ENCODE assay signal across 9 cellular contexts in genomic region chr2:72859831-72860262, GRCh38. TPM values are rescaled to one million over a fixed set of nuclear protein-coding genes. Genes with fewer than 3 reads are reported as not detected.
DNase-seq lines count a peak whose midpoint lies in the region; ATAC-seq and TF ChIP-seq lines count a peak whose summit lies in the region.
"Had no signal": no experiment of that assay in that cellular context is flagged by ENCODE, and none has a peak within 500 bp of the region (broad histone marks: within the 10 kb centered on the region; RNA-seq: fewer than 3 reads in every experiment).

No MANE protein-coding gene starts in this region.

- no peak overlapping the region for H3K4me2 ChIP-seq in hepatocyte

- no peaks in the 10 kb centered on the region for H3K36me3 Mint-ChIP-seq in T-cell

- no peaks in the 10 kb centered on the region for H3K36me3 ChIP-seq in hepatocyte (replicated peaks; ENCODE audit: insufficient read depth, low read depth)

- no peaks in the 10 kb centered on the region for H3K9me2 ChIP-seq in hepatocyte (replicated peaks; ENCODE audit: insufficient read depth)

- no peaks in the 10 kb centered on the region for H4K20me1 ChIP-seq in hepatocyte (ENCODE audit: insufficient read depth, poor library complexity, severe bottlenecking)

- H3K27ac ChIP-seq in hepatocyte: no peak overlapping the region

- H3K27me3 ChIP-seq in hepatocyte: peaks cover 12% of the 10 kb centered on the region

- H3K27ac Mint-ChIP-seq in T-cell: peak overlapping the region in 1 of 2 donors; percentile 36
- H3K27ac Mint-ChIP-seq: dendritic cell treated with granulocyte-macrophage colony-stimulating factor and Interleukin-4, amounts not matched to agents 40 ng/mL and 50 ng/mL, for 4 days had no signal

- POLR2A ChIA-PET in T-cell (lab: Charles Lee): interaction anchor here in 1 of 2 donors (0.6 kb wide), 1 partner anchor 350 kb away, joined by 9 read pairs; no protein-coding TSS in a partner anchor

- no peak overlapping the region for H2AFZ ChIP-seq in hepatocyte

- H3K79me2 ChIP-seq in hepatocyte: no peaks in the 10 kb centered on the region

- H3K9me3 Mint-ChIP-seq in T-cell: no peaks in the 10 kb centered on the region
- H3K9me3 Mint-ChIP-seq: dendritic cell treated with granulocyte-macrophage colony-stimulating factor and Interleukin-4, amounts not matched to agents 40 ng/mL and 50 ng/mL, for 4 days had no signal

- no peak overlapping the region for H3K4me3 ChIP-seq in hepatocyte

- no peaks in the 10 kb centered on the region for H3K9me3 ChIP-seq in hepatocyte (ENCODE audit: low read depth)

- H3K27me3 Mint-ChIP-seq in T-cell: peaks cover 50 to 58% of the 10 kb centered on the region in 2 donors

- peaks cover 7 to 14% (median 8%) of the 10 kb centered on the region in 3 donors for H3K4me1 Mint-ChIP-seq in T-cell

- ATAC-seq in GM21786 (IDR thresholded peaks at IDR 0.05; ENCODE audit: unreplicated experiment) (peak; percentile 53), T-cell (replicated peaks in 1 of 4) (peak; percentile 67 to 76 (median 73))

- 0% methylated on average over 3 of the region's 3 CpGs for WGBS in hepatocyte (ENCODE audit: low lambda C conversion rate, missing lambda C conversion rate)

- CTCF ChIA-PET in T-cell (lab: Charles Lee): interaction anchor here (0.6 to 1.8 kb wide), 9 partner anchors 10 to 126 kb away, joined by 3 to 12 read pairs (median 4); no protein-coding TSS in a partner anchor

- peak; percentile 94 for DNase-seq in DMS53 (lab: John Stamatoyannopoulos, UW)
- DNase-seq in MV-4-11 (lab: John Stamatoyannopoulos, UW): peak; percentile 16
- DNase-seq in T-cell: peak in 33 of 34 experiments; percentile 12 to 58 (median 41)
- peak; percentile 57 for DNase-seq in amniotic epithelial cell (ENCODE audit: low read depth)
- peak; percentile 86 for DNase-seq in hepatocyte (ENCODE audit: low spot score)
- DNase-seq in smooth muscle cell of the brain vasculature (ENCODE audit: low read depth, low spot score): peak; percentile 20
- no peak for DNase-seq in amniotic stem cell (lab: John Stamatoyannopoulos, UW)

- no peak overlapping the region for H3K4me3 Mint-ChIP-seq in T-cell
- H3K4me3 Mint-ChIP-seq: dendritic cell treated with granulocyte-macrophage colony-stimulating factor and Interleukin-4, amounts not matched to agents 40 ng/mL and 50 ng/mL, for 4 days had no signal

- no peaks in the 10 kb centered on the region for H3K4me1 ChIP-seq in hepatocyte (ENCODE audit: insufficient read depth)

- peak; percentile 69 for TF ChIP-seq CTCF in hepatocyte (IDR thresholded peaks at IDR 0.05; ENCODE audit: poor library complexity)

RNA-seq across cellular contexts. Expression of gene SPR, which starts 27.4 kb away (rescaled TPM):
- total RNA-seq in T-cell: under 1 TPM in 3 of 5 donors, not detected in 2; 0.35 to 0.58 (median 0.39) TPM
- total RNA-seq in hepatocyte: 44.8 and 48.3 TPM in 2 replicates
- polyA plus RNA-seq in hepatocyte: 55.3 and 63.3 TPM in 2 replicates

RNA-seq across cellular contexts. Expression of gene EXOC6B, which starts 34.0 kb away (rescaled TPM):
- total RNA-seq in T-cell (10 to 100 TPM; 13.3 to 18.9 (median 16.6) TPM), hepatocyte (36.2 and 50.0 TPM in 2 replicates)
- polyA plus RNA-seq in hepatocyte: 11.1 and 11.8 TPM in 2 replicates

RNA-seq across cellular contexts. Expression of gene EMX1, which starts 57.5 kb away (rescaled TPM):
- total RNA-seq in T-cell: not detected
- total RNA-seq in hepatocyte: 0.12 and 1.2 TPM in 2 replicates
- polyA plus RNA-seq in hepatocyte: 0.16 and 0.34 TPM in 2 replicates

Comparison
In these comparisons a context has a peak if more than half of its experiments do, and no peak if none do; other contexts are left out.
1. RNA of gene SPR, which starts 27.4 kb away (total RNA-seq): 44.8 to 48.3 TPM in hepatocyte; 0.35 to 0.58 TPM in T-cell; every median in the first group is over 10 times any median in the second.